Comparison of ENCODE assay signal across 31 cellular contexts in the genomic region with DNA sequence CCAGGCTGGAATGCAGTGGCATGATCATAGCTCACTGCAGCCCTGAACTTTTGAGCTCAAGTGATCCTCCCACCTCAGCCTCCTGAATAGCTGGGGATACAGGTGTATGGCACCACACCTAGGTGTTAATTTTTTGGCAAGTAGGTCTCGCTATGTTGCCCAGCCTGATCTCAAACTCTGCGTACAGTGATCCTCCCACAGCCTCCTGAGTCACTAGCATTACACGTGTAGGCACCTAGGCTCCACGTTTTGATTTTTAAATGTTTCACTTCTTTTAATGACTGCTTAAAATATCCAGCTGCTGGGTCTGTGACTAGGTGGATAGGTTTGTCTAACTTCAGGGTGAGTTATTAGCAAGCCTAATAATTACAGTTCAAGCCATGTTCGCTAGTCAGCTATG.
"Had no signal": no experiment of that assay in that cellular context is flagged by ENCODE, and none has a peak within 500 bp of the region (broad histone marks: within the 10 kb centered on the region; RNA-seq: fewer than 3 reads in every experiment).

No MANE protein-coding gene starts in this region.

- H3K27ac ChIP-seq: colonic mucosa, heart left ventricle, hepatocyte, left lung, neutrophil, parathyroid adenoma, stomach, transverse colon, upper lobe of right lung, uterus had no signal

- H3K4me1 Mint-ChIP-seq: naive B cell had no signal

- DNase-seq: cerebellar nuclear complex; colonic mucosa; effector memory CD8-positive, alpha-beta T cell; erythroblast; heart left ventricle; kidney; left cardiac atrium; left lung; mesenchymal stem cell; mucosa of descending colon; naive B cell; stimulated activated CD4-positive, alpha-beta T cell treated with anti-CD3 and anti-CD28 coated beads, Interleukin-12 subunit alpha, Interleukin-12 subunit beta, amount 100 ng/mL, for 4 hours; stimulated activated CD4-positive, alpha-beta T cell treated with anti-CD3 and anti-CD28 coated beads, Interleukin-1b, Interleukin-23, amount 100 ng/mL, for 48 hours; stimulated activated CD4-positive, alpha-beta T cell treated with anti-CD3 and anti-CD28 coated beads, Interleukin-4, amount 100 ng/mL, for 1 hour; stimulated activated CD8-positive, alpha-beta memory T cell treated with anti-CD3 and anti-CD28 coated beads, Interleukin-4, amount 100 ng/mL, for 48 hours; stimulated activated naive CD4-positive, alpha-beta T cell treated with Interleukin-2 at 50 U/mL for 16 hours; stomach; transverse colon; upper lobe of right lung; uterus had no signal

- ATAC-seq: effector memory CD8-positive, alpha-beta T cell; heart left ventricle; left lung; mucosa of descending colon; natural killer cell treated with Interleukin-12 subunit alpha and Interleukin-12 subunit beta and Interleukin-15 and Interleukin-18, amount 100 ng/mL, for 72 hours; sciatic nerve; upper lobe of right lung had no signal

- H3K9me3 ChIP-seq: colonic mucosa, heart left ventricle, left lung, mucosa of descending colon, neutrophil, right atrium auricular region, stomach, transverse colon, upper lobe of right lung, uterus had no signal

- H3K79me2 ChIP-seq: hepatocyte, parathyroid adenoma had no signal

- H2AFZ ChIP-seq: hepatocyte, parathyroid adenoma had no signal

- H3K4me2 ChIP-seq: hepatocyte, smooth muscle cell had no signal

- H3K27me3 ChIP-seq: colonic mucosa, heart left ventricle, hepatocyte, left lung, neutrophil, right atrium auricular region, stomach, transverse colon, upper lobe of right lung, uterus had no signal

- H3K9me3 Mint-ChIP-seq: dendritic cell treated with granulocyte-macrophage colony-stimulating factor and Interleukin-4, amounts not matched to agents 40 ng/mL and 50 ng/mL, for 4 days; effector memory CD8-positive, alpha-beta T cell; mesothelial cell of epicardium; naive B cell; natural killer cell treated with Interleukin-12 subunit alpha and Interleukin-12 subunit beta and Interleukin-15 and Interleukin-18, amount 100 ng/mL, for 72 hours; neural crest cell had no signal

- H3K4me3 ChIP-seq: colonic mucosa, heart left ventricle, hepatocyte, left lung, mucosa of descending colon, right atrium auricular region, smooth muscle cell, stomach, transverse colon, upper lobe of right lung, uterus had no signal

- H3K27ac Mint-ChIP-seq: dendritic cell treated with granulocyte-macrophage colony-stimulating factor and Interleukin-4, amounts not matched to agents 40 ng/mL and 50 ng/mL, for 4 days; effector memory CD8-positive, alpha-beta T cell; mesothelial cell of epicardium; naive B cell; natural killer cell treated with Interleukin-12 subunit alpha and Interleukin-12 subunit beta and Interleukin-15 and Interleukin-18, amount 100 ng/mL, for 72 hours; progenitor cell of endocrine pancreas had no signal

- H3K4me1 ChIP-seq: colonic mucosa, left lung, parathyroid adenoma, stomach, transverse colon, upper lobe of right lung, uterus had no signal

- H3K36me3 Mint-ChIP-seq: natural killer cell treated with Interleukin-12 subunit alpha and Interleukin-12 subunit beta and Interleukin-15 and Interleukin-18, amount 100 ng/mL, for 72 hours had no signal

- H3K36me3 ChIP-seq: colonic mucosa, neutrophil, right atrium auricular region, upper lobe of right lung, uterus had no signal

- H3K4me3 Mint-ChIP-seq: dendritic cell treated with granulocyte-macrophage colony-stimulating factor and Interleukin-4, amounts not matched to agents 40 ng/mL and 50 ng/mL, for 4 days; effector memory CD8-positive, alpha-beta T cell; mesothelial cell of epicardium; naive B cell; natural killer cell treated with Interleukin-12 subunit alpha and Interleukin-12 subunit beta and Interleukin-15 and Interleukin-18, amount 100 ng/mL, for 72 hours; neural crest cell had no signal

- H3K27me3 Mint-ChIP-seq: dendritic cell treated with granulocyte-macrophage colony-stimulating factor and Interleukin-4, amounts not matched to agents 40 ng/mL and 50 ng/mL, for 4 days; effector memory CD8-positive, alpha-beta T cell; naive B cell; natural killer cell treated with Interleukin-12 subunit alpha and Interleukin-12 subunit beta and Interleukin-15 and Interleukin-18, amount 100 ng/mL, for 72 hours; progenitor cell of endocrine pancreas had no signal
